ENCODE assay signal across 2 cellular contexts in genomic region chr17:2123467-2124251, GRCh38.
TF ChIP-seq lines count a peak whose summit lies in the region.

No MANE protein-coding gene starts in this region.

TF ChIP-seq in A549, 52 proteins besides CTCF, POLR2A, EP300 and RAD21 (continued from another document):
- no peak for TF ChIP-seq CHD2 (IDR thresholded peaks at IDR 0.05; ENCODE audit: low read length, partially characterized antibody)
TF ChIP-seq in A549: peak in this region for 0.

TF ChIP-seq in K562, 482 proteins besides CTCF, POLR2A, EP300 and RAD21 (continued from another document):
- TF ChIP-seq SPI1 (IDR thresholded peaks at IDR 0.05; ENCODE audit: borderline replicate concordance, low read depth, low read length) = no peak
- no peak for TF ChIP-seq ZBTB1 (CRISPR knock-in tag; IDR thresholded peaks at IDR 0.05; ENCODE audit: borderline replicate concordance, low read depth)
- TF ChIP-seq, protein P1, sequence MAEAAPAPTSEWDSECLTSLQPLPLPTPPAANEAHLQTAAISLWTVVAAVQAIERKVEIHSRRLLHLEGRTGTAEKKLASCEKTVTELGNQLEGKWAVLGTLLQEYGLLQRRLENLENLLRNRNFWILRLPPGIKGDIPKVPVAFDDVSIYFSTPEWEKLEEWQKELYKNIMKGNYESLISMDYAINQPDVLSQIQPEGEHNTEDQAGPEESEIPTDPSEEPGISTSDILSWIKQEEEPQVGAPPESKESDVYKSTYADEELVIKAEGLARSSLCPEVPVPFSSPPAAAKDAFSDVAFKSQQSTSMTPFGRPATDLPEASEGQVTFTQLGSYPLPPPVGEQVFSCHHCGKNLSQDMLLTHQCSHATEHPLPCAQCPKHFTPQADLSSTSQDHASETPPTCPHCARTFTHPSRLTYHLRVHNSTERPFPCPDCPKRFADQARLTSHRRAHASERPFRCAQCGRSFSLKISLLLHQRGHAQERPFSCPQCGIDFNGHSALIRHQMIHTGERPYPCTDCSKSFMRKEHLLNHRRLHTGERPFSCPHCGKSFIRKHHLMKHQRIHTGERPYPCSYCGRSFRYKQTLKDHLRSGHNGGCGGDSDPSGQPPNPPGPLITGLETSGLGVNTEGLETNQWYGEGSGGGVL (CRISPR knock-in tag; IDR thresholded peaks at IDR 0.05) = no peak
- no peak for TF ChIP-seq MAFF (IDR thresholded peaks at IDR 0.05; ENCODE audit: low read length)
- TF ChIP-seq ZNF140 (CRISPR knock-in tag; IDR thresholded peaks at IDR 0.05) = no peak
- no peak for TF ChIP-seq BCLAF1 (IDR thresholded peaks at IDR 0.05; ENCODE audit: borderline replicate concordance in 1 of 2, control insufficient read depth in 1 of 2, low read depth in 2 of 2, low read length in 1 of 2)
- TF ChIP-seq, protein P2, sequence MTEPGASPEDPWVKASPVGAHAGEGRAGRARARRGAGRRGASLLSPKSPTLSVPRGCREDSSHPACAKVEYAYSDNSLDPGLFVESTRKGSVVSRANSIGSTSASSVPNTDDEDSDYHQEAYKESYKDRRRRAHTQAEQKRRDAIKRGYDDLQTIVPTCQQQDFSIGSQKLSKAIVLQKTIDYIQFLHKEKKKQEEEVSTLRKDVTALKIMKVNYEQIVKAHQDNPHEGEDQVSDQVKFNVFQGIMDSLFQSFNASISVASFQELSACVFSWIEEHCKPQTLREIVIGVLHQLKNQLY (CRISPR knock-in tag; conservative IDR thresholded peaks at IDR 0.05) = no peak
- no peak for TF ChIP-seq ZNF668 (CRISPR knock-in tag; IDR thresholded peaks at IDR 0.05)
- TF ChIP-seq MCM2 (IDR thresholded peaks at IDR 0.05; ENCODE audit: low read depth) = no peak
- TF ChIP-seq, protein P3, sequence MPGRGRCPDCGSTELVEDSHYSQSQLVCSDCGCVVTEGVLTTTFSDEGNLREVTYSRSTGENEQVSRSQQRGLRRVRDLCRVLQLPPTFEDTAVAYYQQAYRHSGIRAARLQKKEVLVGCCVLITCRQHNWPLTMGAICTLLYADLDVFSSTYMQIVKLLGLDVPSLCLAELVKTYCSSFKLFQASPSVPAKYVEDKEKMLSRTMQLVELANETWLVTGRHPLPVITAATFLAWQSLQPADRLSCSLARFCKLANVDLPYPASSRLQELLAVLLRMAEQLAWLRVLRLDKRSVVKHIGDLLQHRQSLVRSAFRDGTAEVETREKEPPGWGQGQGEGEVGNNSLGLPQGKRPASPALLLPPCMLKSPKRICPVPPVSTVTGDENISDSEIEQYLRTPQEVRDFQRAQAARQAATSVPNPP (IDR thresholded peaks at IDR 0.05; ENCODE audit: borderline replicate concordance, insufficient read depth, insufficient read length) = no peak
